Comparison of ENCODE assay signal across 8 cellular contexts in genomic region chr1:19704247-19705113, GRCh38. TPM values are rescaled to one million over a fixed set of nuclear protein-coding genes. Genes with fewer than 3 reads are reported as not detected.
DNase-seq lines count a peak whose midpoint lies in the region; ATAC-seq, FAIRE-seq and TF ChIP-seq lines count a peak whose summit lies in the region.

No MANE protein-coding gene starts in this region.

- no peaks in the 10 kb centered on the region for H3K9me3 Mint-ChIP-seq in activated CD8-positive, alpha-beta memory T cell treated with anti-CD3 and anti-CD28 coated beads, Interleukin-2, amount 10 ng/mL, durations not matched to agents 7 days and 5 days (ENCODE audit: low read depth)

- H3K9me3 ChIP-seq in mucosa of descending colon: no peaks in the 10 kb centered on the region

- peaks cover 19% of the 10 kb centered on the region for H3K4me1 Mint-ChIP-seq in activated CD8-positive, alpha-beta memory T cell treated with anti-CD3 and anti-CD28 coated beads, Interleukin-2, amount 10 ng/mL, durations not matched to agents 7 days and 5 days

- DNase-seq in Ammon's horn (ENCODE audit: low spot score) (peak; percentile 87), GM19239 (ENCODE audit: insufficient read length, low spot score) (peak; percentile 59), NCI-H510A treated with DMSO at 0.1 percent for 48 hours (lab: John Stamatoyannopoulos, UW) (peak; percentile 92), erythroblast (lab: John Stamatoyannopoulos, UW) (peak; percentile 28 to 58), mucosa of descending colon (peak; percentile 65 to 82 (median 81)), GF-D8 (lab: John Stamatoyannopoulos, UW) (no peak)
- peak; percentile 61 for DNase-seq in activated CD8-positive, alpha-beta memory T cell treated with anti-CD3 and anti-CD28 coated beads, Interleukin-2, amount 10 ng/mL, durations not matched to agents 7 days and 5 days
- peak; percentile 20 to 29 for DNase-seq in stimulated activated CD8-positive, alpha-beta memory T cell treated with anti-CD3 and anti-CD28 coated beads, Interleukin-7, amount 100 ng/mL, for 4 hours (ENCODE audit: low read depth in 2 of 2)

- H3K36me3 Mint-ChIP-seq in activated CD8-positive, alpha-beta memory T cell treated with anti-CD3 and anti-CD28 coated beads, Interleukin-2, amount 10 ng/mL, durations not matched to agents 7 days and 5 days: peaks cover 2% of the 10 kb centered on the region

- TF ChIP-seq CTCF in mucosa of descending colon (IDR thresholded peaks at IDR 0.05): peak; percentile 91

- H3K36me3 ChIP-seq in mucosa of descending colon (ENCODE audit: low read depth): no peaks in the 10 kb centered on the region

- H3K4me1 ChIP-seq in mucosa of descending colon (ENCODE audit: low read depth): peaks cover 4% of the 10 kb centered on the region

- CTCF ChIA-PET in activated CD8-positive, alpha-beta memory T cell treated with anti-CD3 and anti-CD28 coated beads, Interleukin-2, amount 10 ng/mL, durations not matched to agents 7 days and 5 days (lab: Charles Lee): interaction anchor here (1.0 to 7.2 kb wide), 15 partner anchors 9 to 247 kb away, joined by 3 to 102 read pairs (median 4); no protein-coding TSS in a partner anchor

- intact Hi-C loops in mucosa of descending colon (cut with DNase I, micrococcal nuclease): no loop called here

- H3K27me3 Mint-ChIP-seq in activated CD8-positive, alpha-beta memory T cell treated with anti-CD3 and anti-CD28 coated beads, Interleukin-2, amount 10 ng/mL, durations not matched to agents 7 days and 5 days: no peaks in the 10 kb centered on the region

- FAIRE-seq in GM19239 (lab: Jason Lieb, UNC): peak; percentile 82

- ATAC-seq in activated CD8-positive, alpha-beta memory T cell treated with anti-CD3 and anti-CD28 coated beads, Interleukin-2, amount 10 ng/mL, durations not matched to agents 7 days and 5 days: peak; percentile 53
- peak; percentile 97 for ATAC-seq in mucosa of descending colon

- H3K27ac Mint-ChIP-seq in activated CD8-positive, alpha-beta memory T cell treated with anti-CD3 and anti-CD28 coated beads, Interleukin-2, amount 10 ng/mL, durations not matched to agents 7 days and 5 days: no peak overlapping the region

- H3K4me3 ChIP-seq in mucosa of descending colon: no peak overlapping the region

- no peak overlapping the region for H3K4me3 Mint-ChIP-seq in activated CD8-positive, alpha-beta memory T cell treated with anti-CD3 and anti-CD28 coated beads, Interleukin-2, amount 10 ng/mL, durations not matched to agents 7 days and 5 days

- no peak for TF ChIP-seq POLR2A in erythroblast (IDR thresholded peaks at IDR 0.05; ENCODE audit: low read length)

RNA-seq across cellular contexts. Expression of gene HTR6, which starts 39.8 kb away (rescaled TPM):
- total RNA-seq in activated CD8-positive, alpha-beta memory T cell treated with anti-CD3 and anti-CD28 coated beads, Interleukin-2, amount 10 ng/mL, durations not matched to agents 7 days and 5 days: not detected
- not detected for total RNA-seq in mucosa of descending colon
